Comparison of ENCODE assay signal across 16 cellular contexts in the genomic region with DNA sequence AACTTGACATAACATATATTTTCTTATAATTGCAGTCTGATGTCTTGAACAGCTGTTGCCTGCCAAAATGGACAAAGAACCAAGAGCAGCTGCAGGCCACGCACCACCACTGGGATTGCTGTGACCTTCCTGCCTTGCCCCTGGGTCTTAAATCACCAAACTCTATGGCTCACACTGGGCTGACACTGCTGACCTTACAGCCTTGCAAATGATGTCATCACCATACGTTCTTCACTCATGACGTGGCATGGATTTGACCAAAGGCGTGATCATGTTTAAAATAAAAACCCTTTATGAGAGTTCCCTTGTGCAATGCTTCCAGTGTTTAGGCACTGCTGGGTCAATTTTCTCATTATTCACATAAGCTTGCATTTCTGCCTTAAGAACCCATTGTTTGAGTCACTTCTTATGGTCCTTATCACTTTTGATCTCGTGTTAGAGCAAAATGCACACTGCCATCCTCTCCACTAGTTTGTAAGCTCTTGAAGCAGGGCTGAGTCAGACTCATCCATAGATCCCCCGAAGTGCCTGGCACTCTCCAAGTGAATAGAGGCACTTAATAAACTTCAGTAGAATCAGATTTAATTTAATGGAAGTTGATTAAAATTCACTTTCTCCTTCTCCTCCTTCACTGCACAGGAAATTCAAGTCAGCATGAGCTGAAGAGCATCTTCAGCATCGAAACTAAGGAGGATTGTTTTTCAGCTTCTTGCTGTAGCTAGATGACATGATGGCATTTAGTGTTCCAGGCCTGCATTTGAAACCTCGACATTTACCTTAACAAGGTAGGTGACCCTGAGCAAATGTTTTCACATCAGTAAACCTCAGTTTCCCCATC.
A peak's percentile ranks its signal among the peaks of the same experiment; 100 is the strongest.
DNase-seq lines count a peak whose midpoint lies in the region; ATAC-seq and TF ChIP-seq lines count a peak whose summit lies in the region.
"Had no signal": no experiment of that assay in that cellular context is flagged by ENCODE, and none has a peak within 500 bp of the region (broad histone marks: within the 10 kb centered on the region; RNA-seq: fewer than 3 reads in every experiment).

No MANE protein-coding gene starts in this region.

- H3K9me3 ChIP-seq in AG04450 (ENCODE audit: control insufficient read depth, insufficient read depth, low read length) (peaks cover 10% of the 10 kb centered on the region; the same call in 1 of the 2 replicates), GM23248 (ENCODE audit: low read depth) (no peaks in the 10 kb centered on the region), testis (no peaks in the 10 kb centered on the region)
- H3K9me3 ChIP-seq: ascending aorta had no signal

- peaks cover 14% of the 10 kb centered on the region for H3K27me3 Mint-ChIP-seq in T-helper 2 cell treated with Interferon-gamma antibody and Interleukin-4, amounts not matched to agents 5 μg/mL and 100 μg/mL, for 36 hours (ENCODE audit: low read depth)

- TF ChIP-seq CTCF in AG04450 (IDR thresholded peaks at IDR 0.05; ENCODE audit: low read depth, low read length) (peak; percentile 28; the same call in 1 of the 2 replicates), testis (IDR thresholded peaks at IDR 0.05) (no peak), dorsolateral prefrontal cortex (IDR thresholded peaks at IDR 0.05 in 54 of 56, conservative IDR thresholded peaks at IDR 0.05 in 2 of 56; ENCODE audit: low read depth in 1 of 56, partially characterized antibody in 56 of 56) (no peak)

- no peaks in the 10 kb centered on the region for H4K20me1 ChIP-seq in GM23248 (ENCODE audit: insufficient read depth)
- H4K20me1 ChIP-seq: BLaER1 had no signal

- H3K27ac ChIP-seq in AG04450 (ENCODE audit: low read depth, low read length) (no peak overlapping the region), GM23248 (no peak overlapping the region), testis (no peak overlapping the region), dorsolateral prefrontal cortex (no peak overlapping the region)
- H3K27ac ChIP-seq: ascending aorta, BLaER1 had no signal

- peaks cover 20% of the 10 kb centered on the region for H3K4me1 Mint-ChIP-seq in T-helper 2 cell treated with Interferon-gamma antibody and Interleukin-4, amounts not matched to agents 5 μg/mL and 100 μg/mL, for 36 hours (ENCODE audit: low read depth)
- H3K4me1 Mint-ChIP-seq: naive B cell had no signal

- TF ChIP-seq POLR2A in testis (IDR thresholded peaks at IDR 0.05) = no peak

- H3K4me1 ChIP-seq in GM23248 (ENCODE audit: insufficient read depth) (no peaks in the 10 kb centered on the region), testis (no peaks in the 10 kb centered on the region)
- H3K4me1 ChIP-seq: ascending aorta, BLaER1 had no signal

- H3K36me3 ChIP-seq in GM23248 (ENCODE audit: low read depth) (no peaks in the 10 kb centered on the region), testis (ENCODE audit: low read depth, missing control alignments) (no peaks in the 10 kb centered on the region)
- H3K36me3 ChIP-seq: ascending aorta had no signal

- H2AFZ ChIP-seq in GM23248 = no peak overlapping the region

- no peaks in the 10 kb centered on the region for H3K9me2 ChIP-seq in GM23248 (ENCODE audit: insufficient read depth)

- peak overlapping the region; percentile 41 for H3K4me3 Mint-ChIP-seq in T-helper 2 cell treated with Interferon-gamma antibody and Interleukin-4, amounts not matched to agents 5 μg/mL and 100 μg/mL, for 36 hours
- H3K4me3 Mint-ChIP-seq: naive B cell had no signal

- ATAC-seq in HG02885 (IDR thresholded peaks at IDR 0.05; ENCODE audit: poor library complexity, unreplicated experiment) = no peak

- 0 out of 2 replicates have a peak, but pooled peaks cover 6% of the 10 kb centered on the region for H3F3A ChIP-seq in GM23248 (ENCODE audit: insufficient read depth)

- intact Hi-C loops in testis (cut with DNase I; ENCODE audit: low total_unique reads) (no loop called here), dorsolateral prefrontal cortex (cut with DNase I) (no loop called here)

- CTCF ChIA-PET in AG04450 (lab: Charles Lee) (interaction anchor here (2.2 to 3.2 kb wide), 3 partner anchors 10 to 368 kb away, joined by 8 to 39 read pairs (median 9); no protein-coding TSS in a partner anchor), HEK293T (lab: Yijun Ruan, JAX) (interaction anchor here (1.0 kb wide), 1 partner anchor 9 kb away, joined by 3 read pairs; no protein-coding TSS in a partner anchor)

- peak overlapping the region; percentile 56 for H3K27ac Mint-ChIP-seq in T-helper 2 cell treated with Interferon-gamma antibody and Interleukin-4, amounts not matched to agents 5 μg/mL and 100 μg/mL, for 36 hours

- no peak overlapping the region for H3K4me3 ChIP-seq in AG04450 (ENCODE audit: low read depth, low read length)
- no peak overlapping the region for H3K4me3 ChIP-seq in GM23248
- no peak overlapping the region for H3K4me3 ChIP-seq in testis
- H3K4me3 ChIP-seq in dorsolateral prefrontal cortex = no peak overlapping the region
- H3K4me3 ChIP-seq: ascending aorta, BLaER1 had no signal

- no peak overlapping the region for H3K4me2 ChIP-seq in GM23248 (ENCODE audit: unreplicated experiment)
- H3K4me2 ChIP-seq: BLaER1 had no signal

- H3K36me3 Mint-ChIP-seq in T-helper 2 cell treated with Interferon-gamma antibody and Interleukin-4, amounts not matched to agents 5 μg/mL and 100 μg/mL, for 36 hours (ENCODE audit: low read depth) = no peaks in the 10 kb centered on the region

- POLR2A ChIA-PET in AG04450 (lab: Yijun Ruan, JAX) = interaction anchor here (0.7 kb wide), 1 partner anchor 9 kb away, joined by 3 read pairs; no protein-coding TSS in a partner anchor
- POLR2A ChIA-PET in HEK293T (lab: Yijun Ruan, JAX) = interaction anchor here (1.1 kb wide), 1 partner anchor 9 kb away, joined by 4 read pairs; no protein-coding TSS in a partner anchor

- in situ Hi-C loops in GM23248 (cut with MboI) = loop anchor here (25.0 kb wide), 1 partner anchor 122 kb away; no protein-coding TSS in a partner anchor

- peaks cover 10% of the 10 kb centered on the region for H3K27me3 ChIP-seq in AG04450 (ENCODE audit: control insufficient read depth, insufficient read depth, low read length)
- H3K27me3 ChIP-seq in GM23248 (replicated peaks; ENCODE audit: insufficient read depth) = 0 out of 2 replicates have a peak, but pooled peaks cover 5% of the 10 kb centered on the region
- H3K27me3 ChIP-seq in testis = no peaks in the 10 kb centered on the region
- H3K27me3 ChIP-seq in dorsolateral prefrontal cortex = no peaks in the 10 kb centered on the region
- H3K27me3 ChIP-seq: ascending aorta, BLaER1 had no signal

- H3K79me2 ChIP-seq in GM23248 (ENCODE audit: insufficient read depth) = no peaks in the 10 kb centered on the region

- no peak overlapping the region for H3K9ac ChIP-seq in GM23248
- H3K9ac ChIP-seq: BLaER1 had no signal

- DNase-seq in AG04450 (ENCODE audit: low read depth, low spot score) (peak; percentile 73), GM23248 (peak; percentile 41), fibroblast of the conjunctiva (ENCODE audit: low read depth) (peak; percentile 9), testis (no peak), HEK293T (ENCODE audit: extremely low spot score) (no peak), dorsolateral prefrontal cortex (no peak)
- no peak for DNase-seq in T-helper 2 cell treated with Interferon-gamma antibody and Interleukin-4, amounts not matched to agents 5 μg/mL and 100 μg/mL, for 36 hours (ENCODE audit: low spot score)
- DNase-seq: activated T-cell treated with anti-CD3 and anti-CD28 coated beads, Interleukin-2, amount 50 U/mL, for 1 hour; effector memory CD4-positive, alpha-beta T cell; glutamatergic neuron; naive B cell; NCI-H187; SIG-M5 had no signal

- H3K9me3 Mint-ChIP-seq in T-helper 2 cell treated with Interferon-gamma antibody and Interleukin-4, amounts not matched to agents 5 μg/mL and 100 μg/mL, for 36 hours = peaks cover 10% of the 10 kb centered on the region

- WGBS in GM23248 (ENCODE audit: low coverage in 1 of 2, low lambda C conversion rate in 2 of 2, missing lambda C conversion rate in 2 of 2), 2 experiments = 30 to 31% methylated on average over 8 of the region's 8 CpGs
- 72 to 73% methylated on average over 8 of the region's 8 CpGs for WGBS in testis, 2 donors

TF ChIP-seq in HEK293T, 16 proteins besides CTCF, POLR2A, EP300 and RAD21:
- no peak for TF ChIP-seq BHLHE40 (IDR thresholded peaks at IDR 0.05; ENCODE audit: borderline replicate concordance)
- no peak for TF ChIP-seq ZNF384 (IDR thresholded peaks at IDR 0.05)
- no peak for TF ChIP-seq PKNOX1 (IDR thresholded peaks at IDR 0.05)
- TF ChIP-seq LEF1 (IDR thresholded peaks at IDR 0.05; ENCODE audit: borderline replicate concordance) = no peak
- TF ChIP-seq SP1 (IDR thresholded peaks at IDR 0.05) = no peak
- no peak for TF ChIP-seq L3MBTL2 (conservative IDR thresholded peaks at IDR 0.05)
- no peak for TF ChIP-seq HDGF (IDR thresholded peaks at IDR 0.05; ENCODE audit: borderline replicate concordance)
- no peak for TF ChIP-seq FOXA1 (IDR thresholded peaks at IDR 0.05)
- no peak for TF ChIP-seq SUZ12 (IDR thresholded peaks at IDR 0.05)
- TF ChIP-seq ELF4 (IDR thresholded peaks at IDR 0.05) = no peak
- TF ChIP-seq FOXM1 (IDR thresholded peaks at IDR 0.05; ENCODE audit: borderline replicate concordance) = no peak
- TF ChIP-seq CTBP1 (IDR thresholded peaks at IDR 0.05; ENCODE audit: borderline replicate concordance) = no peak
- no peak for TF ChIP-seq FOXK2 (IDR thresholded peaks at IDR 0.05)

Comparison
In these comparisons a context has a peak if more than half of its experiments do, and no peak if none do; other contexts are left out.
1. DNase-seq: peak in AG04450 (single experiment), GM23248 (single experiment) and fibroblast of the conjunctiva (single experiment); none in T-helper 2 cell treated with Interferon-gamma antibody and Interleukin-4, amounts not matched to agents 5 μg/mL and 100 μg/mL, for 36 hours (single experiment), testis (single experiment), HEK293T (single experiment) and dorsolateral prefrontal cortex (0 of 10).